ENCODE assay signal across 17 cellular contexts in the genomic region with DNA sequence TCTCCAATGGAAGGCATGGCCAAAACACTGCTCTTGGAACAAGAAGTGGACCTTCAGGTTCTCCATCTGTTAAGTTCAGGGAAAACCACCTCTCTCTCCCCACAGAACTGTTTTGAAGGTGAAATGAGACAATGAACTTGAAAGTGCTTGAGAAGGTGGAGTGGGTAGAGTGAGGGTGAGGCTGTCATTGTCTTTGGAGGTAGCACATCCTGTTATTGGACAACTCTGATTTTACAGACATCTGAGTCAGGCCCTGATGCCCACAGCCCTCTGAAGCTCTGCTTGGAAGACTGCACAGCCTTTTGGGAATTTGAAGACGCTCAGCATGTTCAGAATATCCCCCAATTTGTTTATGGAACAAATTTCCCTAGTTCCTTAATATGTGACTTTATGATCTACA. TPM values are rescaled to one million over a fixed set of nuclear protein-coding genes. Genes with fewer than 3 reads are reported as not detected.
DNase-seq lines count a peak whose midpoint lies in the region; ATAC-seq lines count a peak whose summit lies in the region.
"Had no signal": no experiment of that assay in that cellular context is flagged by ENCODE, and none has a peak within 500 bp of the region (broad histone marks: within the 10 kb centered on the region; RNA-seq: fewer than 3 reads in every experiment).

No MANE protein-coding gene starts in this region.

- peaks cover 17% of the 10 kb centered on the region for H3K36me3 Mint-ChIP-seq in activated CD4-positive, alpha-beta T cell treated with anti-CD3 and anti-CD28 coated beads for 36 hours (ENCODE audit: low read depth)
- H3K36me3 Mint-ChIP-seq in activated naive CD8-positive, alpha-beta T cell = no peaks in the 10 kb centered on the region
- peaks cover 5% of the 10 kb centered on the region for H3K36me3 Mint-ChIP-seq in activated naive CD8-positive, alpha-beta T cell treated with anti-CD3 and anti-CD28 coated beads for 36 hours
- peaks cover 28% of the 10 kb centered on the region for H3K36me3 Mint-ChIP-seq in activated T-helper 2 cell treated with anti-CD3 and anti-CD28 coated beads, Interferon-gamma antibody, Interleukin-2, Interleukin-4, amounts not matched to agents 10 μg/mL and 5 μg/mL and 100 μg/mL, durations not matched to agents 14 hours and 24 hours and 36 hours (ENCODE audit: low read depth)

- peak; percentile 79 for ATAC-seq in activated CD4-positive, alpha-beta T cell treated with anti-CD3 and anti-CD28 coated beads for 36 hours
- no peak for ATAC-seq in GM21367 (IDR thresholded peaks at IDR 0.05; ENCODE audit: unreplicated experiment)
- ATAC-seq: Panc1 had no signal

- CTCF ChIA-PET in activated CD4-positive, alpha-beta T cell treated with anti-CD3 and anti-CD28 coated beads for 36 hours (lab: Charles Lee) = interaction anchor here (1.0 to 1.2 kb wide), 3 partner anchors 29 to 280 kb away, joined by 3 to 5 read pairs (median 4); no protein-coding TSS in a partner anchor

- peaks cover 47% of the 10 kb centered on the region for H3K4me1 Mint-ChIP-seq in activated CD4-positive, alpha-beta T cell treated with anti-CD3 and anti-CD28 coated beads for 36 hours
- H3K4me1 Mint-ChIP-seq in activated naive CD8-positive, alpha-beta T cell (ENCODE audit: low read depth) = peaks cover 21% of the 10 kb centered on the region
- H3K4me1 Mint-ChIP-seq in activated naive CD8-positive, alpha-beta T cell treated with anti-CD3 and anti-CD28 coated beads for 36 hours = peaks cover 43% of the 10 kb centered on the region
- H3K4me1 Mint-ChIP-seq in activated T-helper 2 cell treated with anti-CD3 and anti-CD28 coated beads, Interferon-gamma antibody, Interleukin-2, Interleukin-4, amounts not matched to agents 10 μg/mL and 5 μg/mL and 100 μg/mL, durations not matched to agents 14 hours and 24 hours and 36 hours (ENCODE audit: low read depth) = peaks cover 62% of the 10 kb centered on the region

- no peak overlapping the region for H3K4me3 Mint-ChIP-seq in activated CD4-positive, alpha-beta T cell treated with anti-CD3 and anti-CD28 coated beads for 36 hours
- H3K4me3 Mint-ChIP-seq in activated naive CD8-positive, alpha-beta T cell = no peak overlapping the region
- no peak overlapping the region for H3K4me3 Mint-ChIP-seq in activated naive CD8-positive, alpha-beta T cell treated with anti-CD3 and anti-CD28 coated beads for 36 hours
- H3K4me3 Mint-ChIP-seq in activated T-helper 2 cell treated with anti-CD3 and anti-CD28 coated beads, Interferon-gamma antibody, Interleukin-2, Interleukin-4, amounts not matched to agents 10 μg/mL and 5 μg/mL and 100 μg/mL, durations not matched to agents 14 hours and 24 hours and 36 hours (ENCODE audit: low read depth) = no peak overlapping the region

- H3K27me3 Mint-ChIP-seq in activated CD4-positive, alpha-beta T cell treated with anti-CD3 and anti-CD28 coated beads for 36 hours = peaks cover 4% of the 10 kb centered on the region
- no peaks in the 10 kb centered on the region for H3K27me3 Mint-ChIP-seq in activated naive CD8-positive, alpha-beta T cell
- H3K27me3 Mint-ChIP-seq in activated naive CD8-positive, alpha-beta T cell treated with anti-CD3 and anti-CD28 coated beads for 36 hours = no peaks in the 10 kb centered on the region
- H3K27me3 Mint-ChIP-seq in activated T-helper 2 cell treated with anti-CD3 and anti-CD28 coated beads, Interferon-gamma antibody, Interleukin-2, Interleukin-4, amounts not matched to agents 10 μg/mL and 5 μg/mL and 100 μg/mL, durations not matched to agents 14 hours and 24 hours and 36 hours (ENCODE audit: low read depth) = no peaks in the 10 kb centered on the region

- no peak for DNase-seq in activated CD4-positive, alpha-beta T cell treated with anti-CD3 and anti-CD28 coated beads for 36 hours
- DNase-seq in activated CD4-positive, alpha-beta T cell treated with anti-CD3 and anti-CD28 coated beads, Interleukin-2, amount 50 U/mL, for 1 hour = no peak
- DNase-seq in activated naive CD8-positive, alpha-beta T cell treated with anti-CD3 and anti-CD28 coated beads for 36 hours = no peak
- DNase-seq in activated T-helper 2 cell treated with anti-CD3 and anti-CD28 coated beads, Interferon-gamma antibody, Interleukin-2, Interleukin-4, amounts not matched to agents 10 μg/mL and 5 μg/mL and 100 μg/mL, durations not matched to agents 14 hours and 24 hours and 36 hours (ENCODE audit: low spot score) = no peak
- DNase-seq in retina = no peak
- no peak for DNase-seq in GM19240 (ENCODE audit: insufficient read length, low spot score)
- DNase-seq: 8988T, H7, KBM-7, NCI-H1048, NCI-H1694, NCI-H2107, NCI-H82 had no signal

- POLR2A ChIA-PET in activated CD4-positive, alpha-beta T cell treated with anti-CD3 and anti-CD28 coated beads for 36 hours (lab: Charles Lee) = no interaction called here

- peak overlapping the region; percentile 40 for H3K27ac Mint-ChIP-seq in activated CD4-positive, alpha-beta T cell treated with anti-CD3 and anti-CD28 coated beads for 36 hours
- H3K27ac Mint-ChIP-seq in activated naive CD8-positive, alpha-beta T cell = peak overlapping the region; percentile 17
- H3K27ac Mint-ChIP-seq in activated naive CD8-positive, alpha-beta T cell treated with anti-CD3 and anti-CD28 coated beads for 36 hours = no peak overlapping the region
- H3K27ac Mint-ChIP-seq in activated T-helper 2 cell treated with anti-CD3 and anti-CD28 coated beads, Interferon-gamma antibody, Interleukin-2, Interleukin-4, amounts not matched to agents 10 μg/mL and 5 μg/mL and 100 μg/mL, durations not matched to agents 14 hours and 24 hours and 36 hours = peak overlapping the region; percentile 70

- H3K9me3 Mint-ChIP-seq in activated CD4-positive, alpha-beta T cell treated with anti-CD3 and anti-CD28 coated beads for 36 hours (ENCODE audit: low read depth) = no peaks in the 10 kb centered on the region
- no peaks in the 10 kb centered on the region for H3K9me3 Mint-ChIP-seq in activated naive CD8-positive, alpha-beta T cell (ENCODE audit: low read depth)
- H3K9me3 Mint-ChIP-seq in activated naive CD8-positive, alpha-beta T cell treated with anti-CD3 and anti-CD28 coated beads for 36 hours = no peaks in the 10 kb centered on the region
- peaks cover 4% of the 10 kb centered on the region for H3K9me3 Mint-ChIP-seq in activated T-helper 2 cell treated with anti-CD3 and anti-CD28 coated beads, Interferon-gamma antibody, Interleukin-2, Interleukin-4, amounts not matched to agents 10 μg/mL and 5 μg/mL and 100 μg/mL, durations not matched to agents 14 hours and 24 hours and 36 hours

- intact Hi-C loops in activated CD4-positive, alpha-beta T cell treated with anti-CD3 and anti-CD28 coated beads for 36 hours (cut with DNase I, micrococcal nuclease) = no loop called here
- intact Hi-C loops in activated T-helper 2 cell treated with anti-CD3 and anti-CD28 coated beads, Interferon-gamma antibody, Interleukin-2, Interleukin-4, amounts not matched to agents 10 μg/mL and 5 μg/mL and 100 μg/mL, durations not matched to agents 14 hours and 24 hours and 36 hours (cut with micrococcal nuclease) = loop anchor here (1.0 kb wide), 1 partner anchor 9 kb away; no protein-coding TSS in a partner anchor

RNA-seq across cellular contexts. Expression of a gene that starts 27.6 kb away (rescaled TPM):
- total RNA-seq in activated CD4-positive, alpha-beta T cell treated with anti-CD3 and anti-CD28 coated beads for 36 hours = under 1 TPM; 0.69 to 0.75 TPM
- total RNA-seq in activated naive CD8-positive, alpha-beta T cell treated with anti-CD3 and anti-CD28 coated beads for 36 hours = under 1 TPM; 0.70 to 0.80 TPM
- total RNA-seq in activated T-helper 2 cell treated with anti-CD3 and anti-CD28 coated beads, Interferon-gamma antibody, Interleukin-2, Interleukin-4, amounts not matched to agents 10 μg/mL and 5 μg/mL and 100 μg/mL, durations not matched to agents 14 hours and 24 hours and 36 hours = 0.41 and 0.68 TPM in 2 replicates
- total RNA-seq: H7, M059J had no signal

RNA-seq across cellular contexts. Expression of a gene that starts 52.0 kb away (rescaled TPM):
- not detected for total RNA-seq in activated CD4-positive, alpha-beta T cell treated with anti-CD3 and anti-CD28 coated beads for 36 hours
- total RNA-seq in activated naive CD8-positive, alpha-beta T cell treated with anti-CD3 and anti-CD28 coated beads for 36 hours = not detected
- not detected in 2 replicates for total RNA-seq in activated T-helper 2 cell treated with anti-CD3 and anti-CD28 coated beads, Interferon-gamma antibody, Interleukin-2, Interleukin-4, amounts not matched to agents 10 μg/mL and 5 μg/mL and 100 μg/mL, durations not matched to agents 14 hours and 24 hours and 36 hours
- total RNA-seq: H7, M059J had no signal
